ENCODE assay signal across 13 cellular contexts in the genomic region with DNA sequence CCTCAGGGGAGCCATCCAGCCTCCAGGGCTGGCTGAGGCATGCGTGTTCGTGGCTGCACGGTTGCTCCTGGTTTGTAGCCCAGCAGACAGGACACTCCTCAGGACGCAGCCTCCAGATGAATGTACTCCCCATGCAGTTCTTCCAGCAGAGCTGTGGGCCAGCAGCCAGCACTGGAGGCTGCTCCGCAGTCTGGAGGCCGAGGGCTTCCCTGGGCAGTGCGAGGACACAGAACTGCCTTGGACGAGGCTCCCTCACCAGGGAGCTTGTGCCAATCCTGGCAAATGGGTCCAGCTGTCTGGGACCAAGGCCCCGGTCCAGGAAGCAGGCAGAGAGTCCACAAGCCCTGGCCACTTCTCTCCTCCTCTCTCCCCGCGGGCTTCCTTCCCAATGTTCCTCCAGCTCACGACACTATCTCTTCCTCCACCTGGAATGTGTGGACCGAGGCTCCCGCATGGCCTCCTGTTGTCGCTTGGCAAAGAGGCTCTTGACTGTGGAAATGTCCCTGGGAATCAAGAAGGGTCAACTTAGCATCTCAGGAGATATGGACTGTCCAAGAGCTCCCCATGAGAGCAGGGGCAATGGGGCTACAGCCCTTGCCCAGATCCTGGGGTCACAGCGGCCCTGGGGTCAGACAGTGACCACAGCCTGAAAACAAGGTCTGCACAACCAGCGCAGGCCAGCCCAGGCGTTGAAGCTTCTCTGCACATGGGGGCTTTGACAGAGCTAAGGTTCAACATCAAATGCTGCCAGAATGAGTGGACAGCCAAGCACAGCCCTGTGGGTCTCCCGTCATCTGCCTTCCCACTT. TPM values are rescaled to one million over a fixed set of nuclear protein-coding genes. Genes with fewer than 3 reads are reported as not detected.
DNase-seq lines count a peak whose midpoint lies in the region; ATAC-seq and TF ChIP-seq lines count a peak whose summit lies in the region.
"Had no signal": no experiment of that assay in that cellular context is flagged by ENCODE, and none has a peak within 500 bp of the region (broad histone marks: within the 10 kb centered on the region; RNA-seq: fewer than 3 reads in every experiment).

No MANE protein-coding gene starts in this region.

- no peaks in the 10 kb centered on the region for H3K36me3 Mint-ChIP-seq in activated naive CD4-positive, alpha-beta T cell treated with anti-CD3 and anti-CD28 coated beads, Interleukin-2, amount 50 U/mL, for 72 hours

- CTCF ChIA-PET in RWPE1 (lab: Yijun Ruan, JAX) = interaction anchor here (0.5 to 1.1 kb wide), 4 partner anchors 16 to 831 kb away, joined by 3 to 6 read pairs (median 4); no protein-coding TSS in a partner anchor

- H3K4me3 ChIP-seq in fibroblast of the aortic adventitia (ENCODE audit: low read depth, low read length) = no peak overlapping the region
- H3K4me3 ChIP-seq: smooth muscle cell had no signal

- TF ChIP-seq CTCF in RWPE1 (conservative IDR thresholded peaks at IDR 0.05; ENCODE audit: low read depth) (no peak), fibroblast of the aortic adventitia (IDR thresholded peaks at IDR 0.05; ENCODE audit: insufficient read depth, low read length) (no peak), omental fat pad (IDR thresholded peaks at IDR 0.05) (no peak)

- no peaks in the 10 kb centered on the region for H3K9me3 Mint-ChIP-seq in activated naive CD4-positive, alpha-beta T cell treated with anti-CD3 and anti-CD28 coated beads, Interleukin-2, amount 50 U/mL, for 72 hours

- POLR2A ChIA-PET in RWPE1 (lab: Yijun Ruan, JAX; ENCODE audit: low non-redundant PET) = no interaction called here

- ATAC-seq in omental fat pad (ENCODE audit: low FRiP score) (peak; percentile 42), HG03039 (IDR thresholded peaks at IDR 0.05; ENCODE audit: unreplicated experiment) (no peak)
- no peak for ATAC-seq in activated naive CD4-positive, alpha-beta T cell treated with anti-CD3 and anti-CD28 coated beads, Interleukin-2, amount 50 U/mL, for 72 hours

- peak; percentile 56 for DNase-seq in AG08396 (ENCODE audit: low spot score)
- DNase-seq in RWPE1 (ENCODE audit: low spot score) = no peak
- DNase-seq in fibroblast of the aortic adventitia (ENCODE audit: low read depth) = peak; percentile 76
- DNase-seq in omental fat pad (ENCODE audit: low spot score) = no peak
- DNase-seq in activated naive CD4-positive, alpha-beta T cell treated with anti-CD3 and anti-CD28 coated beads, Interleukin-2, amount 50 U/mL, for 72 hours (ENCODE audit: low spot score in 2 of 2) = no peak
- DNase-seq in activated naive CD4-positive, alpha-beta T cell (lab: John Stamatoyannopoulos, UW) = no peak
- no peak for DNase-seq in stimulated activated CD4-positive, alpha-beta T cell treated with anti-CD3 and anti-CD28 coated beads, Interleukin-12 subunit alpha, Interleukin-12 subunit beta, amount 100 ng/mL, for 4 hours
- DNase-seq: activated CD4-positive, alpha-beta T cell treated with anti-CD3 and anti-CD28 coated beads for 1 hour; activated T-cell treated with anti-CD3 and anti-CD28 coated beads, Interleukin-2, amount 50 U/mL, for 48 hours had no signal

- H3K27ac Mint-ChIP-seq in activated naive CD4-positive, alpha-beta T cell treated with anti-CD3 and anti-CD28 coated beads, Interleukin-2, amount 50 U/mL, for 72 hours = peak overlapping the region in 1 of 2 donors; percentile 25

- peak overlapping the region; percentile 99 for H3K27ac ChIP-seq in RWPE1

RNA-seq across cellular contexts. Expression of a gene that starts 5.3 kb away (rescaled TPM):
- total RNA-seq in fibroblast of the aortic adventitia (ENCODE audit: low replicate concordance) = not detected in 2 replicates
- total RNA-seq in omental fat pad = not detected
- not detected for total RNA-seq in activated naive CD4-positive, alpha-beta T cell treated with anti-CD3 and anti-CD28 coated beads, Interleukin-2, amount 50 U/mL, for 72 hours
- total RNA-seq: M059J, myocyte, smooth muscle cell had no signal

Comparison
In these comparisons a context has a peak if more than half of its experiments do, and no peak if none do; other contexts are left out.
1. DNase-seq: peak in AG08396 (single experiment) and fibroblast of the aortic adventitia (single experiment); none in RWPE1 (single experiment), omental fat pad (single experiment), activated naive CD4-positive, alpha-beta T cell treated with anti-CD3 and anti-CD28 coated beads, Interleukin-2, amount 50 U/mL, for 72 hours (0 of 2), activated naive CD4-positive, alpha-beta T cell (0 of 4) and stimulated activated CD4-positive, alpha-beta T cell treated with anti-CD3 and anti-CD28 coated beads, Interleukin-12 subunit alpha, Interleukin-12 subunit beta, amount 100 ng/mL, for 4 hours (single experiment).